Comparison of ENCODE assay signal across 12 cellular contexts in the genomic region with DNA sequence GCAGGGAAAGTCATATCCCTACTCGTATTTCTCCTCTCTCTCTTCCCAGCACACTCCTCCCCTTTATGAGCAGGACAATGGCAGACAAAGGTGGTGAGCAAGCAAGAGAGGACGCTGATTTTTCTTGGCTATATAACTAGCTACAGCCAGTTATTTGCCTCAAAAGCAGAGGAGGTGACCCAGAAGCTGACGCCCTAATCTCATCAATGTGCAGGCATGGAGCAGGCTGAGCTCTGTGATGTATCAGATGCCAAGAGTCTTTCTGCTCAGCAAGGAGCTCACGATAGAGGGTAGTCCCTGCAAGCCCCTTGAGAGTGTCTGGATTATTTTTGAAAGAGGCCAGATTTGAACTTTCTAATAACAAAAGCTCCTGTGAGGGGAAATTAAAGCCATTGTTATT.
A peak's percentile ranks its signal among the peaks of the same experiment; 100 is the strongest.
DNase-seq lines count a peak whose midpoint lies in the region; ATAC-seq and TF ChIP-seq lines count a peak whose summit lies in the region.
"Had no signal": no experiment of that assay in that cellular context is flagged by ENCODE, and none has a peak within 500 bp of the region (broad histone marks: within the 10 kb centered on the region; RNA-seq: fewer than 3 reads in every experiment).

No MANE protein-coding gene starts in this region.

- no peak for TF ChIP-seq CTCF in WTC11 (IDR thresholded peaks at IDR 0.05)
- TF ChIP-seq CTCF in neural crest cell (conservative IDR thresholded peaks at IDR 0.05) = no peak

- no peak overlapping the region for H3K4me3 Mint-ChIP-seq in stimulated activated naive CD8-positive, alpha-beta T cell treated with anti-CD3 and anti-CD28 coated beads, Interleukin-15, amount 100 ng/mL, for 72 hours
- no peak overlapping the region for H3K4me3 Mint-ChIP-seq in WTC11
- no peak overlapping the region for H3K4me3 Mint-ChIP-seq in neural crest cell
- H3K4me3 Mint-ChIP-seq in activated CD4-positive, alpha-beta memory T cell treated with anti-CD3 and anti-CD28 coated beads, Interleukin-2, amount 10 ng/mL, durations not matched to agents 7 days and 5 days = no peak overlapping the region
- H3K4me3 Mint-ChIP-seq: B cell; CD8-positive, alpha-beta T cell; H9 had no signal

- H3K36me3 Mint-ChIP-seq in WTC11 = no peaks in the 10 kb centered on the region
- no peaks in the 10 kb centered on the region for H3K36me3 Mint-ChIP-seq in neural crest cell (ENCODE audit: low read depth)
- H3K36me3 Mint-ChIP-seq in activated CD4-positive, alpha-beta memory T cell treated with anti-CD3 and anti-CD28 coated beads, Interleukin-2, amount 10 ng/mL, durations not matched to agents 7 days and 5 days (ENCODE audit: low read depth) = no peaks in the 10 kb centered on the region
- H3K36me3 Mint-ChIP-seq: CD8-positive, alpha-beta T cell had no signal

- peaks cover 12% of the 10 kb centered on the region for H3K27me3 Mint-ChIP-seq in stimulated activated naive CD8-positive, alpha-beta T cell treated with anti-CD3 and anti-CD28 coated beads, Interleukin-15, amount 100 ng/mL, for 72 hours
- H3K27me3 Mint-ChIP-seq in WTC11 (ENCODE audit: low read depth) (no peaks in the 10 kb centered on the region), neural crest cell (ENCODE audit: low read depth) (no peaks in the 10 kb centered on the region)
- no peaks in the 10 kb centered on the region for H3K27me3 Mint-ChIP-seq in activated CD4-positive, alpha-beta memory T cell treated with anti-CD3 and anti-CD28 coated beads, Interleukin-2, amount 10 ng/mL, durations not matched to agents 7 days and 5 days

- CTCF ChIA-PET in WTC11 (lab: Charles Lee) = interaction anchor here (1.0 kb wide), 1 partner anchor 93 kb away, joined by 3 read pairs; no protein-coding TSS in a partner anchor
- CTCF ChIA-PET in activated CD4-positive, alpha-beta memory T cell treated with anti-CD3 and anti-CD28 coated beads, Interleukin-2, amount 10 ng/mL, durations not matched to agents 7 days and 5 days (lab: Charles Lee) = no interaction called here

- DNase-seq in stimulated activated naive CD8-positive, alpha-beta T cell treated with anti-CD3 and anti-CD28 coated beads, Interleukin-15, amount 100 ng/mL, for 72 hours = no peak
- no peak for DNase-seq in stimulated activated naive CD8-positive, alpha-beta T cell treated with anti-CD3 and anti-CD28 coated beads, Interleukin-15, Interleukin-2, amounts not matched to agents 100 U/mL and 50 U/mL, for 24 hours
- DNase-seq in WTC11 (ENCODE audit: low spot score) (no peak), neural crest cell (ENCODE audit: low read depth, low spot score) (no peak), DMS114 treated with DMSO at 0.1 percent for 48 hours (lab: John Stamatoyannopoulos, UW; ENCODE audit: unreplicated experiment) (no peak)
- DNase-seq in stimulated activated CD4-positive, alpha-beta T cell treated with anti-CD3 and anti-CD28 coated beads, Interleukin-1b, Interleukin-23, amount 100 ng/mL, for 48 hours = no peak
- DNase-seq in activated CD4-positive, alpha-beta memory T cell treated with anti-CD3 and anti-CD28 coated beads, Interleukin-2, amount 10 ng/mL, durations not matched to agents 7 days and 5 days = no peak
- DNase-seq: CD8-positive, alpha-beta T cell; DMS 273 treated with DMSO at 0.1 percent for 48 hours; GOT3; H9 had no signal

- peaks cover 4 to 13% of the 10 kb centered on the region in 2 donors for H3K9me3 Mint-ChIP-seq in stimulated activated naive CD8-positive, alpha-beta T cell treated with anti-CD3 and anti-CD28 coated beads, Interleukin-15, amount 100 ng/mL, for 72 hours
- H3K9me3 Mint-ChIP-seq in WTC11 (no peaks in the 10 kb centered on the region), neural crest cell (no peaks in the 10 kb centered on the region)
- H3K9me3 Mint-ChIP-seq in activated CD4-positive, alpha-beta memory T cell treated with anti-CD3 and anti-CD28 coated beads, Interleukin-2, amount 10 ng/mL, durations not matched to agents 7 days and 5 days = no peaks in the 10 kb centered on the region
- H3K9me3 Mint-ChIP-seq: CD8-positive, alpha-beta T cell; H9 had no signal

- ATAC-seq in stimulated activated naive CD8-positive, alpha-beta T cell treated with anti-CD3 and anti-CD28 coated beads, Interleukin-15, amount 100 ng/mL, for 72 hours = no peak
- ATAC-seq in stimulated activated naive CD8-positive, alpha-beta T cell treated with anti-CD3 and anti-CD28 coated beads, Interleukin-15, Interleukin-2, amounts not matched to agents 100 U/mL and 50 U/mL, for 24 hours = no peak
- ATAC-seq in WTC11 = peak; percentile 53; the same call in 1 of the 2 replicates
- ATAC-seq: CD8-positive, alpha-beta T cell had no signal

- peak overlapping the region; percentile 78 to 93 for H3K27ac Mint-ChIP-seq in stimulated activated naive CD8-positive, alpha-beta T cell treated with anti-CD3 and anti-CD28 coated beads, Interleukin-15, amount 100 ng/mL, for 72 hours
- H3K27ac Mint-ChIP-seq in WTC11 (no peak overlapping the region), neural crest cell (ENCODE audit: unreplicated experiment) (peak overlapping the region; percentile 68)
- H3K27ac Mint-ChIP-seq in activated CD4-positive, alpha-beta memory T cell treated with anti-CD3 and anti-CD28 coated beads, Interleukin-2, amount 10 ng/mL, durations not matched to agents 7 days and 5 days = no peak overlapping the region
- H3K27ac Mint-ChIP-seq: B cell; CD8-positive, alpha-beta T cell had no signal

- POLR2A ChIA-PET in WTC11 (lab: Charles Lee) = no interaction called here
- POLR2A ChIA-PET in activated CD4-positive, alpha-beta memory T cell treated with anti-CD3 and anti-CD28 coated beads, Interleukin-2, amount 10 ng/mL, durations not matched to agents 7 days and 5 days (lab: Charles Lee) = no interaction called here

- no peaks in the 10 kb centered on the region for H3K4me1 Mint-ChIP-seq in stimulated activated naive CD8-positive, alpha-beta T cell treated with anti-CD3 and anti-CD28 coated beads, Interleukin-15, amount 100 ng/mL, for 72 hours
- H3K4me1 Mint-ChIP-seq in WTC11 (peaks cover 6% of the 10 kb centered on the region), neural crest cell (peaks cover 6% of the 10 kb centered on the region)
- no peaks in the 10 kb centered on the region for H3K4me1 Mint-ChIP-seq in activated CD4-positive, alpha-beta memory T cell treated with anti-CD3 and anti-CD28 coated beads, Interleukin-2, amount 10 ng/mL, durations not matched to agents 7 days and 5 days
- H3K4me1 Mint-ChIP-seq: B cell had no signal

TF ChIP-seq in WTC11, 78 proteins besides CTCF, POLR2A, EP300 and RAD21 (continues in another document):
- TF ChIP-seq, protein P1, sequence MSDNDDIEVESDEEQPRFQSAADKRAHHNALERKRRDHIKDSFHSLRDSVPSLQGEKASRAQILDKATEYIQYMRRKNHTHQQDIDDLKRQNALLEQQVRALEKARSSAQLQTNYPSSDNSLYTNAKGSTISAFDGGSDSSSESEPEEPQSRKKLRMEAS (CRISPR knock-in tag; IDR thresholded peaks at IDR 0.05) = no peak
- TF ChIP-seq, protein P2, sequence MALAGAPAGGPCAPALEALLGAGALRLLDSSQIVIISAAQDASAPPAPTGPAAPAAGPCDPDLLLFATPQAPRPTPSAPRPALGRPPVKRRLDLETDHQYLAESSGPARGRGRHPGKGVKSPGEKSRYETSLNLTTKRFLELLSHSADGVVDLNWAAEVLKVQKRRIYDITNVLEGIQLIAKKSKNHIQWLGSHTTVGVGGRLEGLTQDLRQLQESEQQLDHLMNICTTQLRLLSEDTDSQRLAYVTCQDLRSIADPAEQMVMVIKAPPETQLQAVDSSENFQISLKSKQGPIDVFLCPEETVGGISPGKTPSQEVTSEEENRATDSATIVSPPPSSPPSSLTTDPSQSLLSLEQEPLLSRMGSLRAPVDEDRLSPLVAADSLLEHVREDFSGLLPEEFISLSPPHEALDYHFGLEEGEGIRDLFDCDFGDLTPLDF (CRISPR knock-in tag; IDR thresholded peaks at IDR 0.05) = no peak
- TF ChIP-seq ZNF121 (CRISPR knock-in tag; IDR thresholded peaks at IDR 0.05) (no peak), NR3C1 (CRISPR knock-in tag; conservative IDR thresholded peaks at IDR 0.05; ENCODE audit: low read depth) (no peak), NR2C2 (CRISPR knock-in tag; IDR thresholded peaks at IDR 0.05) (no peak), NFYB (CRISPR knock-in tag; conservative IDR thresholded peaks at IDR 0.05; ENCODE audit: low read depth) (no peak), ZNF671 (CRISPR knock-in tag; IDR thresholded peaks at IDR 0.05) (no peak), GTF2I (CRISPR knock-in tag; conservative IDR thresholded peaks at IDR 0.05) (no peak), ATF1 (CRISPR knock-in tag; IDR thresholded peaks at IDR 0.05) (no peak), PRRX2 (CRISPR knock-in tag; IDR thresholded peaks at IDR 0.05) (no peak), ZNF232 (CRISPR knock-in tag; IDR thresholded peaks at IDR 0.05) (no peak)
- TF ChIP-seq, protein P3, sequence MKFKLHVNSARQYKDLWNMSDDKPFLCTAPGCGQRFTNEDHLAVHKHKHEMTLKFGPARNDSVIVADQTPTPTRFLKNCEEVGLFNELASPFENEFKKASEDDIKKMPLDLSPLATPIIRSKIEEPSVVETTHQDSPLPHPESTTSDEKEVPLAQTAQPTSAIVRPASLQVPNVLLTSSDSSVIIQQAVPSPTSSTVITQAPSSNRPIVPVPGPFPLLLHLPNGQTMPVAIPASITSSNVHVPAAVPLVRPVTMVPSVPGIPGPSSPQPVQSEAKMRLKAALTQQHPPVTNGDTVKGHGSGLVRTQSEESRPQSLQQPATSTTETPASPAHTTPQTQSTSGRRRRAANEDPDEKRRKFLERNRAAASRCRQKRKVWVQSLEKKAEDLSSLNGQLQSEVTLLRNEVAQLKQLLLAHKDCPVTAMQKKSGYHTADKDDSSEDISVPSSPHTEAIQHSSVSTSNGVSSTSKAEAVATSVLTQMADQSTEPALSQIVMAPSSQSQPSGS (CRISPR knock-in tag; IDR thresholded peaks at IDR 0.05; ENCODE audit: borderline replicate concordance, low read depth) = no peak
- TF ChIP-seq, protein P4, sequence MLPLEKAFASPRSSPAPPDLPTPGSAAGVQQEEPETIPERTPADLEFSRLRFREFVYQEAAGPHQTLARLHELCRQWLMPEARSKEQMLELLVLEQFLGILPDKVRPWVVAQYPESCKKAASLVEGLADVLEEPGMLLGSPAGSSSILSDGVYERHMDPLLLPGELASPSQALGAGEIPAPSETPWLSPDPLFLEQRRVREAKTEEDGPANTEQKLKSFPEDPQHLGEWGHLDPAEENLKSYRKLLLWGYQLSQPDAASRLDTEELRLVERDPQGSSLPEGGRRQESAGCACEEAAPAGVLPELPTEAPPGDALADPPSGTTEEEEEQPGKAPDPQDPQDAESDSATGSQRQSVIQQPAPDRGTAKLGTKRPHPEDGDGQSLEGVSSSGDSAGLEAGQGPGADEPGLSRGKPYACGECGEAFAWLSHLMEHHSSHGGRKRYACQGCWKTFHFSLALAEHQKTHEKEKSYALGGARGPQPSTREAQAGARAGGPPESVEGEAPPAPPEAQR (CRISPR knock-in tag; IDR thresholded peaks at IDR 0.05) = no peak

Comparison
In these comparisons a context has a peak if more than half of its experiments do, and no peak if none do; other contexts are left out.
1. H3K27ac Mint-ChIP-seq: peak in stimulated activated naive CD8-positive, alpha-beta T cell treated with anti-CD3 and anti-CD28 coated beads, Interleukin-15, amount 100 ng/mL, for 72 hours (2 of 2) and neural crest cell (single experiment); none in WTC11 (single experiment) and activated CD4-positive, alpha-beta memory T cell treated with anti-CD3 and anti-CD28 coated beads, Interleukin-2, amount 10 ng/mL, durations not matched to agents 7 days and 5 days (single experiment).